Comparison of ENCODE assay signal across 10 cellular contexts in the genomic region with DNA sequence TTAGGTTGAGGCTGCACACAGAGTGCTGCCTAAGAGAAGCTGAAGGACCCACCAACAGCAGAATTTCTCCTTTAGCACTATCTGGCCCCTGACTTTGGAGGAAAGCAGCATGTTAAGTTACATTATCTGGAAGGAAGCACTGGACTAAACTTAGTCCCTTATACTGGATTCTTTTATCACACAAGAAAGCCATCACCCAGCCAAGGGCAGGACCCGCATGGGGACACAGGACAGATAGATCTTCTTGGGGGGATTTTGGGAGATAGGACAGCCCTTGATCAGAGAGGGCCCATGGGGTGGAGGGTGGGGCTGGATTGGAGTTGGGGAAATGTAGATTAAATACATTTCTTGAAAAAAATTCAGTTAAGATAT. TPM values are rescaled to one million over a fixed set of nuclear protein-coding genes. Genes with fewer than 3 reads are reported as not detected.
DNase-seq lines count a peak whose midpoint lies in the region; ATAC-seq and TF ChIP-seq lines count a peak whose summit lies in the region.
"Had no signal": no experiment of that assay in that cellular context is flagged by ENCODE, and none has a peak within 500 bp of the region (broad histone marks: within the 10 kb centered on the region; RNA-seq: fewer than 3 reads in every experiment).

No MANE protein-coding gene starts in this region.

- H3K27me3 ChIP-seq in ascending aorta (no peaks in the 10 kb centered on the region), mesenchymal stem cell (ENCODE audit: control insufficient read depth in 1 of 2, insufficient read depth in 1 of 2, low read length in 2 of 2) (no peaks in the 10 kb centered on the region)
- H3K27me3 ChIP-seq: suprapubic skin had no signal

- no peak for TF ChIP-seq CTCF in ascending aorta (IDR thresholded peaks at IDR 0.05)

- peaks cover 2% of the 10 kb centered on the region for H3K36me3 Mint-ChIP-seq in activated naive CD8-positive, alpha-beta T cell
- H3K36me3 Mint-ChIP-seq in activated naive CD8-positive, alpha-beta T cell treated with anti-CD3 and anti-CD28 coated beads for 36 hours: peaks cover 8% of the 10 kb centered on the region
- H3K36me3 Mint-ChIP-seq in stimulated activated memory B cell treated with anti-CD40 and anti-IgM and Interleukin-4, amounts not matched to agents 10 μg/mL and 1 μg/mL and 100 μg/mL, for 72 hours: peaks cover 51% of the 10 kb centered on the region

- no peak overlapping the region for H2BK120ac ChIP-seq in mesenchymal stem cell (ENCODE audit: low read depth, low read length)

- H3K18ac ChIP-seq in mesenchymal stem cell (ENCODE audit: low read depth in 1 of 2, low read length in 2 of 2): no peak overlapping the region

- H4K91ac ChIP-seq in mesenchymal stem cell (ENCODE audit: low read length): no peak overlapping the region

- 100% methylated on average over 1 of the region's 1 CpG for WGBS in mesenchymal stem cell

- H3K9me3 Mint-ChIP-seq in activated naive CD8-positive, alpha-beta T cell (ENCODE audit: low read depth): no peaks in the 10 kb centered on the region
- no peaks in the 10 kb centered on the region for H3K9me3 Mint-ChIP-seq in activated naive CD8-positive, alpha-beta T cell treated with anti-CD3 and anti-CD28 coated beads for 36 hours
- H3K9me3 Mint-ChIP-seq in stimulated activated memory B cell treated with anti-CD40 and anti-IgM and Interleukin-4, amounts not matched to agents 10 μg/mL and 1 μg/mL and 100 μg/mL, for 72 hours: no peaks in the 10 kb centered on the region

- ATAC-seq in HG02571 (IDR thresholded peaks at IDR 0.05; ENCODE audit: unreplicated experiment) (peak; percentile 16), GM19035 (IDR thresholded peaks at IDR 0.05; ENCODE audit: unreplicated experiment) (no peak)
- ATAC-seq in stimulated activated memory B cell treated with anti-CD40 and anti-IgM and Interleukin-4, amounts not matched to agents 10 μg/mL and 1 μg/mL and 100 μg/mL, for 72 hours: peak; percentile 13

- no peak overlapping the region for H2BK5ac ChIP-seq in mesenchymal stem cell (ENCODE audit: low read depth, low read length, poor library complexity, severe bottlenecking)

- H3K4me1 ChIP-seq in ascending aorta (peaks cover 5 to 22% of the 10 kb centered on the region in 2 donors), mesenchymal stem cell (ENCODE audit: control insufficient read depth, insufficient read depth, low read depth, low read length) (peaks cover 10% of the 10 kb centered on the region)

- H3K4me3 ChIP-seq in ascending aorta: no peak overlapping the region
- H3K4me3 ChIP-seq in mesenchymal stem cell (ENCODE audit: insufficient read depth in 1 of 2, low read depth in 1 of 2, low read length in 2 of 2): no peak overlapping the region
- H3K4me3 ChIP-seq: suprapubic skin had no signal

- no peak overlapping the region for H3K9ac ChIP-seq in mesenchymal stem cell (ENCODE audit: low read length)

- H2BK12ac ChIP-seq in mesenchymal stem cell (ENCODE audit: low read length in 2 of 2): no peak overlapping the region

- H4K8ac ChIP-seq in mesenchymal stem cell (ENCODE audit: low read length): no peak overlapping the region

- no peak overlapping the region for H3K4me2 ChIP-seq in mesenchymal stem cell (ENCODE audit: low read length, poor library complexity, severe bottlenecking)

- no peaks in the 10 kb centered on the region for H3K27me3 Mint-ChIP-seq in activated naive CD8-positive, alpha-beta T cell
- no peaks in the 10 kb centered on the region for H3K27me3 Mint-ChIP-seq in activated naive CD8-positive, alpha-beta T cell treated with anti-CD3 and anti-CD28 coated beads for 36 hours
- H3K27me3 Mint-ChIP-seq in stimulated activated memory B cell treated with anti-CD40 and anti-IgM and Interleukin-4, amounts not matched to agents 10 μg/mL and 1 μg/mL and 100 μg/mL, for 72 hours: no peaks in the 10 kb centered on the region

- no peak overlapping the region for H2AFZ ChIP-seq in mesenchymal stem cell (ENCODE audit: low read depth, low read length)

- H3K23ac ChIP-seq in mesenchymal stem cell (ENCODE audit: low read length in 2 of 2): no peak overlapping the region

- DNase-seq in activated naive CD8-positive, alpha-beta T cell treated with anti-CD3 and anti-CD28 coated beads for 36 hours: no peak
- DNase-seq in ascending aorta (ENCODE audit: low spot score in 2 of 2) (no peak), NCI-H226 (no peak), mesenchymal stem cell (no peak)
- DNase-seq: NCI-H345 had no signal

- no peak overlapping the region for H2BK15ac ChIP-seq in mesenchymal stem cell (ENCODE audit: low read depth, poor library complexity, severe bottlenecking)

- H3K27ac Mint-ChIP-seq in activated naive CD8-positive, alpha-beta T cell: no peak overlapping the region
- no peak overlapping the region for H3K27ac Mint-ChIP-seq in activated naive CD8-positive, alpha-beta T cell treated with anti-CD3 and anti-CD28 coated beads for 36 hours
- peak overlapping the region; percentile 72 for H3K27ac Mint-ChIP-seq in stimulated activated memory B cell treated with anti-CD40 and anti-IgM and Interleukin-4, amounts not matched to agents 10 μg/mL and 1 μg/mL and 100 μg/mL, for 72 hours

- intact Hi-C loops in ascending aorta (cut with DNase I): no loop called here

- H3K36me3 ChIP-seq in ascending aorta: no peaks in the 10 kb centered on the region
- H3K36me3 ChIP-seq in mesenchymal stem cell (ENCODE audit: control insufficient read depth in 1 of 2, insufficient read depth in 2 of 2, low read depth in 1 of 2, low read length in 2 of 2): peaks cover 0 to 10% of the 10 kb centered on the region in 2 experiments
- H3K36me3 ChIP-seq: suprapubic skin had no signal

- no peak overlapping the region for H3K4ac ChIP-seq in mesenchymal stem cell (ENCODE audit: low read depth in 1 of 2, low read length in 2 of 2)

- peaks cover 45% of the 10 kb centered on the region for H3K79me1 ChIP-seq in mesenchymal stem cell (replicated peaks; ENCODE audit: low read length, poor library complexity, severe bottlenecking)

- H3K9me3 ChIP-seq in ascending aorta: no peaks in the 10 kb centered on the region
- no peaks in the 10 kb centered on the region for H3K9me3 ChIP-seq in mesenchymal stem cell (ENCODE audit: control insufficient read depth, low read length)
- H3K9me3 ChIP-seq: suprapubic skin had no signal

- no peak overlapping the region for H3K14ac ChIP-seq in mesenchymal stem cell (ENCODE audit: low read length in 2 of 2)

- no peak overlapping the region for H2AK5ac ChIP-seq in mesenchymal stem cell (ENCODE audit: low read length, severe bottlenecking)

- peaks cover 31% of the 10 kb centered on the region for H3K4me1 Mint-ChIP-seq in activated naive CD8-positive, alpha-beta T cell (ENCODE audit: low read depth)
- peaks cover 51% of the 10 kb centered on the region for H3K4me1 Mint-ChIP-seq in activated naive CD8-positive, alpha-beta T cell treated with anti-CD3 and anti-CD28 coated beads for 36 hours
- H3K4me1 Mint-ChIP-seq in stimulated activated memory B cell treated with anti-CD40 and anti-IgM and Interleukin-4, amounts not matched to agents 10 μg/mL and 1 μg/mL and 100 μg/mL, for 72 hours: peaks cover 91% of the 10 kb centered on the region

- H3K27ac ChIP-seq in ascending aorta (peak overlapping the region; percentile 58 to 79), mesenchymal stem cell (ENCODE audit: low read length, poor library complexity, severe bottlenecking) (no peak overlapping the region)
- H3K27ac ChIP-seq: suprapubic skin had no signal

- peak overlapping the region; percentile 30 for H3K4me3 Mint-ChIP-seq in activated naive CD8-positive, alpha-beta T cell
- no peak overlapping the region for H3K4me3 Mint-ChIP-seq in activated naive CD8-positive, alpha-beta T cell treated with anti-CD3 and anti-CD28 coated beads for 36 hours
- H3K4me3 Mint-ChIP-seq in stimulated activated memory B cell treated with anti-CD40 and anti-IgM and Interleukin-4, amounts not matched to agents 10 μg/mL and 1 μg/mL and 100 μg/mL, for 72 hours: peak overlapping the region; percentile 61

RNA-seq across cellular contexts. Expression of a gene that starts 14.4 kb away (rescaled TPM):
- 10 to 100 TPM in 1 of 2 experiments, 1 to 10 TPM in 1; 9.8 to 10.2 TPM for total RNA-seq in activated naive CD8-positive, alpha-beta T cell treated with anti-CD3 and anti-CD28 coated beads for 36 hours
- 7.2 TPM for total RNA-seq in ascending aorta
- polyA plus RNA-seq in mesenchymal stem cell (2013, experiment 1 of 2): 0.64 TPM
- polyA plus RNA-seq in mesenchymal stem cell (2013, experiment 2 of 2): 0.71 TPM
